8 cellular contexts compared by ENCODE assay signal in genomic region chr11:117179048-117179999, GRCh38. TPM values are rescaled to one million over a fixed set of nuclear protein-coding genes. Genes with fewer than 3 reads are reported as not detected.
A peak's percentile ranks its signal among the peaks of the same experiment; 100 is the strongest.
DNase-seq lines count a peak whose midpoint lies in the region; ATAC-seq and TF ChIP-seq lines count a peak whose summit lies in the region.

No MANE protein-coding gene starts in this region.

- peak overlapping the region; percentile 86 for H3K27ac ChIP-seq in Panc1 (ENCODE audit: low read length)

- in situ Hi-C loops in Panc1 (cut with HindIII; ENCODE audit: low pct_unique_long_range_greater_than_20kb, low sequenced_read_pairs) = no loop called here

- BruUV-seq in Panc1 (replicated peaks; lab: Mats Ljungman, UMichigan) = no TSS peak

- CTCF ChIA-PET in Panc1 (lab: Charles Lee) = interaction anchor here (0.6 to 1.5 kb wide), 3 partner anchors 48 to 448 kb away, joined by 3 to 10 read pairs (median 3); no protein-coding TSS in a partner anchor

- peak; percentile 32 for ATAC-seq in HG02973 (IDR thresholded peaks at IDR 0.05; ENCODE audit: unreplicated experiment)
- peak; percentile 67 for ATAC-seq in Panc1

- H3K27me3 ChIP-seq in Panc1 (ENCODE audit: control insufficient read depth, insufficient read depth, low read length) (no peaks in the 10 kb centered on the region), adipocyte (replicated peaks; ENCODE audit: control insufficient read depth, insufficient read depth, low read length) (no peaks in the 10 kb centered on the region)

- H3K4me1 ChIP-seq in Panc1 (ENCODE audit: control insufficient read depth, insufficient read depth, low read length) = peaks cover 21% of the 10 kb centered on the region
- peaks cover 41% of the 10 kb centered on the region for H3K4me1 ChIP-seq in adipocyte (ENCODE audit: control insufficient read depth, insufficient read depth, low read length)

- peak overlapping the region; percentile 96 for H3K9ac ChIP-seq in adipocyte (ENCODE audit: low read length)

- POLR2A ChIA-PET in Panc1 (lab: Charles Lee) = interaction anchor here (0.6 to 1.1 kb wide), 3 partner anchors 13 to 70 kb away, joined by 3 to 4 read pairs (median 4); no protein-coding TSS in a partner anchor

- intact Hi-C loops in Panc1 (cut with micrococcal nuclease; ENCODE audit: unreplicated experiment) = loop anchor here (10.0 kb wide), 1 partner anchor 45 kb away; no protein-coding TSS in a partner anchor

- H3K9me3 ChIP-seq in Panc1 (ENCODE audit: control insufficient read depth, insufficient read depth, low read depth, low read length) (no peaks in the 10 kb centered on the region), adipocyte (ENCODE audit: control insufficient read depth, low read length) (no peaks in the 10 kb centered on the region)

- H3K36me3 ChIP-seq in Panc1 (ENCODE audit: control insufficient read depth, insufficient read depth, low read length) (no peaks in the 10 kb centered on the region), adipocyte (ENCODE audit: control insufficient read depth, insufficient read depth, low read length, severe bottlenecking) (peaks cover 23% of the 10 kb centered on the region)

- DNase-seq in NCI-H2107 treated with DMSO at 0.1 percent for 48 hours (lab: John Stamatoyannopoulos, UW; ENCODE audit: unreplicated experiment) (peak; percentile 57), NCI-H2107 (lab: John Stamatoyannopoulos, UW) (no peak), Panc1 (ENCODE audit: low read depth, low spot score) (no peak), adipocyte (ENCODE audit: low read depth) (peak; percentile 61), hepatic stellate cell (ENCODE audit: low spot score) (peak; percentile 78), skeletal muscle cell (ENCODE audit: low read depth) (no peak), NCI-H226 (no peak)

- peak overlapping the region; percentile 70 to 88 for H3K4me3 ChIP-seq in Panc1 (ENCODE audit: low read depth in 2 of 2, low read length in 2 of 2)
- H3K4me3 ChIP-seq in adipocyte (ENCODE audit: low read length) = peak overlapping the region; percentile 94
- peak overlapping the region; percentile 82 for H3K4me3 ChIP-seq in skeletal muscle cell (ENCODE audit: low read depth, low read length)

- no peak for TF ChIP-seq CTCF in Panc1 (IDR thresholded peaks at IDR 0.05)

RNA-seq across cellular contexts. Expression of gene SIDT2, which starts 0.8 kb away (rescaled TPM):
- 47.6 TPM for total RNA-seq in Panc1 (2021; ENCODE audit: unreplicated experiment)
- 63.6 TPM for polyA plus RNA-seq in Panc1 (2012; ENCODE audit: insufficient read length)

RNA-seq across cellular contexts. Expression of gene TAGLN, which starts 19.8 kb away (rescaled TPM):
- total RNA-seq in Panc1 (2021; ENCODE audit: unreplicated experiment) = 6.4 TPM
- 3.9 TPM for polyA plus RNA-seq in Panc1 (2012; ENCODE audit: insufficient read length)

RNA-seq across cellular contexts. Expression of gene PAFAH1B2, which starts 35.2 kb away (rescaled TPM):
- 179 TPM for total RNA-seq in Panc1 (2021; ENCODE audit: unreplicated experiment)
- 118 TPM for polyA plus RNA-seq in Panc1 (2012; ENCODE audit: insufficient read length)

RNA-seq across cellular contexts. Expression of gene PCSK7, which starts 52.5 kb away (rescaled TPM):
- total RNA-seq in Panc1 (2021; ENCODE audit: unreplicated experiment) = 60.6 TPM
- polyA plus RNA-seq in Panc1 (2012; ENCODE audit: insufficient read length) = 44.4 TPM

RNA-seq across cellular contexts. Expression of gene RNF214, which starts 53.1 kb away (rescaled TPM):
- 39.7 TPM for total RNA-seq in Panc1 (2021; ENCODE audit: unreplicated experiment)
- polyA plus RNA-seq in Panc1 (2012; ENCODE audit: insufficient read length) = 27.3 TPM

Comparison
In these comparisons a context has a peak if more than half of its experiments do, and no peak if none do; other contexts are left out.
1. DNase-seq: peak in NCI-H2107 treated with DMSO at 0.1 percent for 48 hours (single experiment), adipocyte (single experiment) and hepatic stellate cell (single experiment); none in NCI-H2107 (single experiment), Panc1 (single experiment), skeletal muscle cell (single experiment) and NCI-H226 (single experiment).
2. Peak in every context shown above with its lines, with median percentiles within 50 percentile points of each other: H3K4me3 ChIP-seq.